8 cellular contexts compared by ENCODE assay signal in the genomic region with DNA sequence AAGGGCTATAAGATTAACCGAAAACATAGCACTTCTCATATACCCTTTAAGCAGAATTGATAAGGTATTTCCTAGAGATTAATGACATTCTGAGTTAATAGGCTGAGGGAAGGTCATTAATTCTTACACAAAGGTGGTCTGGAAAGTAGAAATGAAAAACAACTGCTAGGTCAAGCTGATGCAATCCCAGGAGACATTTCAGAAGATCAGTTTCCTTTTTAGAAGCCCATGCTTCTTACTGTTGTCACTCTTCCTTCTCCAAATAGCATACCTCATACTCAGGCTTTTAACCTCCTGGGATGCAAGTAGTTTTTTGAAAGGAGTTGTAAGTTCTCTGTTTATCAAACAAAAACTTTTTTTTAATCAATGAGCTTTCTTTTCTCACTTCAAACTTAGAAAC. TPM values are rescaled to one million over a fixed set of nuclear protein-coding genes. Genes with fewer than 3 reads are reported as not detected.
A peak's percentile ranks its signal among the peaks of the same experiment; 100 is the strongest.
DNase-seq lines count a peak whose midpoint lies in the region; ATAC-seq and TF ChIP-seq lines count a peak whose summit lies in the region.

No MANE protein-coding gene starts in this region.

- peaks cover 9% of the 10 kb centered on the region for H3K36me3 Mint-ChIP-seq in MCF 10A (ENCODE audit: insufficient read depth, unreplicated experiment)
- H3K36me3 Mint-ChIP-seq in activated CD8-positive, alpha-beta T cell treated with anti-CD3 and anti-CD28 coated beads for 36 hours (ENCODE audit: low read depth): peaks cover 40% of the 10 kb centered on the region

- DNase-seq in MCF 10A (ENCODE audit: unreplicated experiment) (no peak), breast epithelium (ENCODE audit: low spot score in 2 of 2) (no peak), tibial artery (no peak), GM13977 (ENCODE audit: low spot score) (no peak), H4 (ENCODE audit: low spot score) (no peak), mesenteric fat pad (ENCODE audit: low spot score) (no peak)
- DNase-seq in activated CD8-positive, alpha-beta T cell treated with anti-CD3 and anti-CD28 coated beads for 36 hours: no peak

- BruUV-seq in MCF 10A (replicated peaks; lab: Mats Ljungman, UMichigan): no TSS peak

- CTCF ChIA-PET in MCF 10A (lab: Yijun Ruan, JAX): interaction anchor here (0.7 to 2.2 kb wide), 5 partner anchors 13 to 261 kb away, joined by 3 to 7 read pairs (median 4); no protein-coding TSS in a partner anchor
- CTCF ChIA-PET in activated CD8-positive, alpha-beta T cell treated with anti-CD3 and anti-CD28 coated beads for 36 hours (lab: Charles Lee): interaction anchor here (0.6 to 3.7 kb wide), 10 partner anchors 15 to 288 kb away, joined by 3 to 16 read pairs (median 4); partner anchors contain the start of gene CMSS1

- TF ChIP-seq POLR2A in breast epithelium (IDR thresholded peaks at IDR 0.05): no peak

- in situ Hi-C loops in GM13977 (cut with MboI; ENCODE audit: low pct_unique_long_range_greater_than_20kb, low sequenced_read_pairs, unreplicated experiment): no loop called here

- H3K4me1 Mint-ChIP-seq in MCF 10A (ENCODE audit: insufficient read depth, unreplicated experiment): peaks cover 25% of the 10 kb centered on the region
- peaks cover 33% of the 10 kb centered on the region for H3K4me1 Mint-ChIP-seq in activated CD8-positive, alpha-beta T cell treated with anti-CD3 and anti-CD28 coated beads for 36 hours (ENCODE audit: low read depth)

- H3K36me3 ChIP-seq in breast epithelium: no peaks in the 10 kb centered on the region
- H3K36me3 ChIP-seq in tibial artery: no peaks in the 10 kb centered on the region

- H3K27me3 Mint-ChIP-seq in MCF 10A (ENCODE audit: insufficient read depth, unreplicated experiment): no peaks in the 10 kb centered on the region
- no peaks in the 10 kb centered on the region for H3K27me3 Mint-ChIP-seq in activated CD8-positive, alpha-beta T cell treated with anti-CD3 and anti-CD28 coated beads for 36 hours

- H3K27me3 ChIP-seq in breast epithelium (no peaks in the 10 kb centered on the region), tibial artery (no peaks in the 10 kb centered on the region)

- no peak for TF ChIP-seq CTCF in MCF 10A (IDR thresholded peaks at IDR 0.05; ENCODE audit: unreplicated experiment)
- TF ChIP-seq CTCF in breast epithelium (IDR thresholded peaks at IDR 0.05): no peak
- no peak for TF ChIP-seq CTCF in activated CD8-positive, alpha-beta T cell treated with anti-CD3 and anti-CD28 coated beads for 36 hours (IDR thresholded peaks at IDR 0.05)
- TF ChIP-seq CTCF in tibial artery (IDR thresholded peaks at IDR 0.05): no peak
- TF ChIP-seq CTCF in GM13977 (IDR thresholded peaks at IDR 0.05; ENCODE audit: extremely low read depth, insufficient read depth, missing control alignments): no peak

- H3K4me3 Mint-ChIP-seq in MCF 10A (ENCODE audit: unreplicated experiment): no peak overlapping the region
- peak overlapping the region; percentile 7 for H3K4me3 Mint-ChIP-seq in activated CD8-positive, alpha-beta T cell treated with anti-CD3 and anti-CD28 coated beads for 36 hours

- no peak overlapping the region for H3K4me3 ChIP-seq in breast epithelium
- H3K4me3 ChIP-seq in tibial artery: no peak overlapping the region

- peaks cover 7% of the 10 kb centered on the region for H3K9me3 Mint-ChIP-seq in MCF 10A (ENCODE audit: unreplicated experiment)
- H3K9me3 Mint-ChIP-seq in activated CD8-positive, alpha-beta T cell treated with anti-CD3 and anti-CD28 coated beads for 36 hours: peaks cover 2% of the 10 kb centered on the region

- POLR2A ChIA-PET in MCF 10A (lab: Yijun Ruan, JAX): interaction anchor here (0.6 to 2.0 kb wide), 5 partner anchors 37 to 265 kb away, joined by 3 to 8 read pairs (median 4); partner anchors contain the start of gene TBC1D23
- POLR2A ChIA-PET in activated CD8-positive, alpha-beta T cell treated with anti-CD3 and anti-CD28 coated beads for 36 hours (lab: Charles Lee): interaction anchor here (1.2 to 1.4 kb wide), 3 partner anchors 15 to 288 kb away, joined by 3 read pairs; partner anchors contain the start of gene CMSS1

- H3K9me3 ChIP-seq in breast epithelium (no peaks in the 10 kb centered on the region), tibial artery (no peaks in the 10 kb centered on the region)

- no peaks in the 10 kb centered on the region for H3K4me1 ChIP-seq in breast epithelium
- H3K4me1 ChIP-seq in tibial artery: peaks cover 0 to 83% (median 47%) of the 10 kb centered on the region in 4 donors

- ATAC-seq in HG03108 (IDR thresholded peaks at IDR 0.05; ENCODE audit: unreplicated experiment): peak; percentile 35
- peak; percentile 40 for ATAC-seq in activated CD8-positive, alpha-beta T cell treated with anti-CD3 and anti-CD28 coated beads for 36 hours

- intact Hi-C loops in MCF 10A (cut with micrococcal nuclease): no loop called here
- intact Hi-C loops in breast epithelium (cut with DNase I; ENCODE audit: low total_unique reads): no loop called here
- intact Hi-C loops in activated CD8-positive, alpha-beta T cell treated with anti-CD3 and anti-CD28 coated beads for 36 hours (cut with micrococcal nuclease): no loop called here
- intact Hi-C loops in tibial artery (cut with DNase I; ENCODE audit: low total_unique reads): loop anchor here (10.0 kb wide), 1 partner anchor 49 kb away; no protein-coding TSS in a partner anchor

- no peak overlapping the region for H3K27ac ChIP-seq in breast epithelium
- peak overlapping the region; percentile 61 to 64 for H3K27ac ChIP-seq in tibial artery

- peak overlapping the region; percentile 39 for H3K27ac Mint-ChIP-seq in MCF 10A (ENCODE audit: low read depth, unreplicated experiment)
- peak overlapping the region; percentile 93 for H3K27ac Mint-ChIP-seq in activated CD8-positive, alpha-beta T cell treated with anti-CD3 and anti-CD28 coated beads for 36 hours

RNA-seq across cellular contexts. Expression of gene FILIP1L, which starts 8.8 kb away (rescaled TPM):
- total RNA-seq in MCF 10A (2022) (1.3 and 2.4 TPM in 2 replicates), breast epithelium (10 to 100 TPM; 19.8 to 23.7 (median 23.3) TPM), mesenteric fat pad (48.5 TPM)
- under 1 TPM; 0.11 to 0.13 TPM for total RNA-seq in activated CD8-positive, alpha-beta T cell treated with anti-CD3 and anti-CD28 coated beads for 36 hours
- 30.0 and 37.8 TPM in 2 replicates for total RNA-seq in H4 (2014; rRNA removed; shearing (Covaris generic))

Comparison
In these comparisons a context has a peak if more than half of its experiments do, and no peak if none do; other contexts are left out.
1. H3K27ac ChIP-seq: peak in tibial artery (2 of 2); none in breast epithelium (0 of 2).